ENCODE assay signal across 9 cellular contexts in genomic region chrX:33725556-33726232, GRCh38.
A peak's percentile ranks its signal among the peaks of the same experiment; 100 is the strongest.
DNase-seq lines count a peak whose midpoint lies in the region; ATAC-seq lines count a peak whose summit lies in the region.
"Had no signal": no experiment of that assay in that cellular context is flagged by ENCODE, and none has a peak within 500 bp of the region (broad histone marks: within the 10 kb centered on the region; RNA-seq: fewer than 3 reads in every experiment).

No MANE protein-coding gene starts in this region.

- H3K79me2 ChIP-seq in ACC112 (ENCODE audit: control insufficient read depth, insufficient read depth, low read length, unreplicated experiment), result no peaks in the 10 kb centered on the region

- H2AFZ ChIP-seq in ACC112 (ENCODE audit: low read length, unreplicated experiment), result peak overlapping the region; percentile 87

- DNase-seq in NCI-H524 treated with DMSO at 0.1 percent for 48 hours (lab: John Stamatoyannopoulos, UW) (peak; percentile 5), ecto neural progenitor cell (ENCODE audit: low spot score) (peak; percentile 58), myocyte (ENCODE audit: low read depth) (peak; percentile 20)
- DNase-seq in stimulated activated CD4-positive, alpha-beta T cell treated with anti-CD3 and anti-CD28 coated beads, Interleukin-15, amount 100 ng/mL, for 24 hours, result no peak
- DNase-seq: CD4-positive, CD25-positive, alpha-beta regulatory T cell had no signal

- ATAC-seq in GM19467 (IDR thresholded peaks at IDR 0.05; ENCODE audit: unreplicated experiment), result no peak
- no peak for ATAC-seq in GM18870 (IDR thresholded peaks at IDR 0.05; ENCODE audit: unreplicated experiment)
- no peak for ATAC-seq in GM21360 (IDR thresholded peaks at IDR 0.05; ENCODE audit: unreplicated experiment)

- H3K4me3 ChIP-seq in ACC112 (ENCODE audit: low read depth, low read length), result peak overlapping the region; percentile 74

- peaks cover 11% of the 10 kb centered on the region; the same call in 1 of the 2 replicates for H3K27me3 ChIP-seq in ACC112 (ENCODE audit: insufficient read depth, low read length)

- H3K27ac ChIP-seq in ACC112 (ENCODE audit: low read depth, low read length), result no peak overlapping the region

- no peaks in the 10 kb centered on the region for H3K36me3 ChIP-seq in ACC112 (ENCODE audit: insufficient read depth, low read length)

- no peaks in the 10 kb centered on the region for H3K4me1 ChIP-seq in ACC112 (ENCODE audit: control insufficient read depth, insufficient read depth, low read length, unreplicated experiment)
